ENCODE assay signal across 1 cellular context in genomic region chr2:74429487-74430451, GRCh38.
TF ChIP-seq lines count a peak whose summit lies in the region.

No MANE protein-coding gene starts in this region.

TF ChIP-seq in HepG2, 621 proteins besides CTCF, POLR2A, EP300 and RAD21 (continued from another document and continues in another):
- TF ChIP-seq, protein P1, sequence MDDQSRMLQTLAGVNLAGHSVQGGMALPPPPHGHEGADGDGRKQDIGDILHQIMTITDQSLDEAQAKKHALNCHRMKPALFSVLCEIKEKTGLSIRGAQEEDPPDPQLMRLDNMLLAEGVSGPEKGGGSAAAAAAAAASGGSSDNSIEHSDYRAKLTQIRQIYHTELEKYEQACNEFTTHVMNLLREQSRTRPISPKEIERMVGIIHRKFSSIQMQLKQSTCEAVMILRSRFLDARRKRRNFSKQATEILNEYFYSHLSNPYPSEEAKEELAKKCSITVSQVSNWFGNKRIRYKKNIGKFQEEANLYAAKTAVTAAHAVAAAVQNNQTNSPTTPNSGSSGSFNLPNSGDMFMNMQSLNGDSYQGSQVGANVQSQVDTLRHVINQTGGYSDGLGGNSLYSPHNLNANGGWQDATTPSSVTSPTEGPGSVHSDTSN (CRISPR knock-in tag; IDR thresholded peaks at IDR 0.05; ENCODE audit: borderline replicate concordance) = no peak
- TF ChIP-seq HOXA3 (CRISPR knock-in tag; IDR thresholded peaks at IDR 0.05) (peak; percentile 44; the same call in 1 of the 2 replicates), ELF3 (CRISPR knock-in tag; IDR thresholded peaks at IDR 0.05) (peak; percentile 55; the same call in 1 of the 2 replicates), NR2F1 (CRISPR knock-in tag; IDR thresholded peaks at IDR 0.05) (peak in 1 of 2 experiments; percentile 90; a peak in 2 of 4 replicates), GRHL1 (CRISPR knock-in tag; conservative IDR thresholded peaks at IDR 0.05) (no peak), PHF5A (CRISPR knock-in tag; IDR thresholded peaks at IDR 0.05; ENCODE audit: low read depth, unreplicated experiment) (peak; percentile 85), KDM2A (CRISPR knock-in tag; IDR thresholded peaks at IDR 0.05; ENCODE audit: borderline replicate concordance, low read depth) (peak; percentile 71; the same call in 1 of the 2 replicates), SNAPC2 (CRISPR knock-in tag; IDR thresholded peaks at IDR 0.05) (no peak; the same call in 1 of the 2 replicates), DNMT1 (CRISPR knock-in tag; IDR thresholded peaks at IDR 0.05) (peak; percentile 92; the same call in 1 of the 2 replicates), IKZF4 (CRISPR knock-in tag; IDR thresholded peaks at IDR 0.05; ENCODE audit: borderline replicate concordance, low read depth, not compliant biosample characterization) (peak; percentile 21), U2AF1 (optimal IDR thresholded peaks at IDR 0.05; ENCODE audit: low read depth, low read length) (no peak), TOE1 (CRISPR knock-in tag; IDR thresholded peaks at IDR 0.05) (no peak), ESRRA (CRISPR knock-in tag; IDR thresholded peaks at IDR 0.05; ENCODE audit: low read depth) (peak; percentile 37; the same call in 1 of the 2 replicates), GPN1 (CRISPR knock-in tag; IDR thresholded peaks at IDR 0.05; ENCODE audit: borderline replicate concordance) (no peak), ZNF543 (CRISPR knock-in tag; IDR thresholded peaks at IDR 0.05) (peak; percentile 91), CHD4 (IDR thresholded peaks at IDR 0.05; ENCODE audit: borderline replicate concordance, low read length) (peak; percentile 97; the same call in 1 of the 2 replicates), PRDM4 (CRISPR knock-in tag; IDR thresholded peaks at IDR 0.05; ENCODE audit: borderline replicate concordance) (no peak), HHEX (CRISPR knock-in tag; IDR thresholded peaks at IDR 0.05) (peak; percentile 48; the same call in 1 of the 2 replicates), ZMYM4 (CRISPR knock-in tag; IDR thresholded peaks at IDR 0.05) (peak; percentile 66; the same call in 1 of the 2 replicates), HDAC1 (CRISPR knock-in tag; IDR thresholded peaks at IDR 0.05) (peak; percentile 93), TBX2 (CRISPR knock-in tag; IDR thresholded peaks at IDR 0.05; ENCODE audit: borderline replicate concordance) (peak; percentile 89), FOSL2 (CRISPR knock-in tag; IDR thresholded peaks at IDR 0.05) (peak; percentile 43; the same call in 1 of the 2 replicates), KDM5B (CRISPR knock-in tag; IDR thresholded peaks at IDR 0.05; ENCODE audit: borderline replicate concordance) (peak; percentile 71; the same call in 1 of the 2 replicates), CHD2 (IDR thresholded peaks at IDR 0.05; ENCODE audit: low read depth, low read length) (no peak), ZNF558 (CRISPR knock-in tag; IDR thresholded peaks at IDR 0.05; ENCODE audit: borderline replicate concordance) (no peak), MIXL1 (CRISPR knock-in tag; IDR thresholded peaks at IDR 0.05) (no peak), NRL (CRISPR knock-in tag; IDR thresholded peaks at IDR 0.05; ENCODE audit: borderline replicate concordance) (peak; percentile 71; the same call in 1 of the 2 replicates)
- TF ChIP-seq, protein P2, sequence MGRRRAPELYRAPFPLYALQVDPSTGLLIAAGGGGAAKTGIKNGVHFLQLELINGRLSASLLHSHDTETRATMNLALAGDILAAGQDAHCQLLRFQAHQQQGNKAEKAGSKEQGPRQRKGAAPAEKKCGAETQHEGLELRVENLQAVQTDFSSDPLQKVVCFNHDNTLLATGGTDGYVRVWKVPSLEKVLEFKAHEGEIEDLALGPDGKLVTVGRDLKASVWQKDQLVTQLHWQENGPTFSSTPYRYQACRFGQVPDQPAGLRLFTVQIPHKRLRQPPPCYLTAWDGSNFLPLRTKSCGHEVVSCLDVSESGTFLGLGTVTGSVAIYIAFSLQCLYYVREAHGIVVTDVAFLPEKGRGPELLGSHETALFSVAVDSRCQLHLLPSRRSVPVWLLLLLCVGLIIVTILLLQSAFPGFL (CRISPR knock-in tag; IDR thresholded peaks at IDR 0.05) = no peak
- TF ChIP-seq, protein P3, sequence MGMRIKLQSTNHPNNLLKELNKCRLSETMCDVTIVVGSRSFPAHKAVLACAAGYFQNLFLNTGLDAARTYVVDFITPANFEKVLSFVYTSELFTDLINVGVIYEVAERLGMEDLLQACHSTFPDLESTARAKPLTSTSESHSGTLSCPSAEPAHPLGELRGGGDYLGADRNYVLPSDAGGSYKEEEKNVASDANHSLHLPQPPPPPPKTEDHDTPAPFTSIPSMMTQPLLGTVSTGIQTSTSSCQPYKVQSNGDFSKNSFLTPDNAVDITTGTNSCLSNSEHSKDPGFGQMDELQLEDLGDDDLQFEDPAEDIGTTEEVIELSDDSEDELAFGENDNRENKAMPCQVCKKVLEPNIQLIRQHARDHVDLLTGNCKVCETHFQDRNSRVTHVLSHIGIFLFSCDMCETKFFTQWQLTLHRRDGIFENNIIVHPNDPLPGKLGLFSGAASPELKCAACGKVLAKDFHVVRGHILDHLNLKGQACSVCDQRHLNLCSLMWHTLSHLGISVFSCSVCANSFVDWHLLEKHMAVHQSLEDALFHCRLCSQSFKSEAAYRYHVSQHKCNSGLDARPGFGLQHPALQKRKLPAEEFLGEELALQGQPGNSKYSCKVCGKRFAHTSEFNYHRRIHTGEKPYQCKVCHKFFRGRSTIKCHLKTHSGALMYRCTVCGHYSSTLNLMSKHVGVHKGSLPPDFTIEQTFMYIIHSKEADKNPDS (CRISPR knock-in tag; IDR thresholded peaks at IDR 0.05) = 0 out of 2 replicates have a peak, but pooled peaks have one; percentile 63
- TF ChIP-seq, protein P4, sequence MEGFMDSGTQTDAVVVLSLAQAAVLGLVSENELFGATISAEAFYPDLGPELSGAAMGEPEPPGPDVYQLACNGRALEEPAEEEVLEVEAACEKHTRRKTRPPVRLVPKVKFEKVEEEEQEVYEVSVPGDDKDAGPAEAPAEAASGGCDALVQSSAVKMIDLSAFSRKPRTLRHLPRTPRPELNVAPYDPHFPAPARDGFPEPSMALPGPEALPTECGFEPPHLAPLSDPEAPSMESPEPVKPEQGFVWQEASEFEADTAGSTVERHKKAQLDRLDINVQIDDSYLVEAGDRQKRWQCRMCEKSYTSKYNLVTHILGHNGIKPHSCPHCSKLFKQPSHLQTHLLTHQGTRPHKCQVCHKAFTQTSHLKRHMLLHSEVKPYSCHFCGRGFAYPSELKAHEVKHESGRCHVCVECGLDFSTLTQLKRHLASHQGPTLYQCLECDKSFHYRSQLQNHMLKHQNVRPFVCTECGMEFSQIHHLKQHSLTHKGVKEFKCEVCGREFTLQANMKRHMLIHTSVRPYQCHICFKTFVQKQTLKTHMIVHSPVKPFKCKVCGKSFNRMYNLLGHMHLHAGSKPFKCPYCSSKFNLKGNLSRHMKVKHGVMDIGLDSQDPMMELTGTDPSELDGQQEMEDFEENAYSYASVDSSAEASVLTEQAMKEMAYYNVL (CRISPR knock-in tag; IDR thresholded peaks at IDR 0.05; ENCODE audit: borderline replicate concordance) = peak; percentile 47; the same call in 1 of the 2 replicates
- TF ChIP-seq, protein P5, sequence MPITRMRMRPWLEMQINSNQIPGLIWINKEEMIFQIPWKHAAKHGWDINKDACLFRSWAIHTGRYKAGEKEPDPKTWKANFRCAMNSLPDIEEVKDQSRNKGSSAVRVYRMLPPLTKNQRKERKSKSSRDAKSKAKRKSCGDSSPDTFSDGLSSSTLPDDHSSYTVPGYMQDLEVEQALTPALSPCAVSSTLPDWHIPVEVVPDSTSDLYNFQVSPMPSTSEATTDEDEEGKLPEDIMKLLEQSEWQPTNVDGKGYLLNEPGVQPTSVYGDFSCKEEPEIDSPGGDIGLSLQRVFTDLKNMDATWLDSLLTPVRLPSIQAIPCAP (CRISPR knock-in tag; IDR thresholded peaks at IDR 0.05; ENCODE audit: low read depth) = no peak
- TF ChIP-seq, protein P6, sequence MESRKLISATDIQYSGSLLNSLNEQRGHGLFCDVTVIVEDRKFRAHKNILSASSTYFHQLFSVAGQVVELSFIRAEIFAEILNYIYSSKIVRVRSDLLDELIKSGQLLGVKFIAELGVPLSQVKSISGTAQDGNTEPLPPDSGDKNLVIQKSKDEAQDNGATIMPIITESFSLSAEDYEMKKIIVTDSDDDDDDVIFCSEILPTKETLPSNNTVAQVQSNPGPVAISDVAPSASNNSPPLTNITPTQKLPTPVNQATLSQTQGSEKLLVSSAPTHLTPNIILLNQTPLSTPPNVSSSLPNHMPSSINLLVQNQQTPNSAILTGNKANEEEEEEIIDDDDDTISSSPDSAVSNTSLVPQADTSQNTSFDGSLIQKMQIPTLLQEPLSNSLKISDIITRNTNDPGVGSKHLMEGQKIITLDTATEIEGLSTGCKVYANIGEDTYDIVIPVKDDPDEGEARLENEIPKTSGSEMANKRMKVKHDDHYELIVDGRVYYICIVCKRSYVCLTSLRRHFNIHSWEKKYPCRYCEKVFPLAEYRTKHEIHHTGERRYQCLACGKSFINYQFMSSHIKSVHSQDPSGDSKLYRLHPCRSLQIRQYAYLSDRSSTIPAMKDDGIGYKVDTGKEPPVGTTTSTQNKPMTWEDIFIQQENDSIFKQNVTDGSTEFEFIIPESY (CRISPR knock-in tag; IDR thresholded peaks at IDR 0.05) = peak; percentile 6
- TF ChIP-seq, protein P7, sequence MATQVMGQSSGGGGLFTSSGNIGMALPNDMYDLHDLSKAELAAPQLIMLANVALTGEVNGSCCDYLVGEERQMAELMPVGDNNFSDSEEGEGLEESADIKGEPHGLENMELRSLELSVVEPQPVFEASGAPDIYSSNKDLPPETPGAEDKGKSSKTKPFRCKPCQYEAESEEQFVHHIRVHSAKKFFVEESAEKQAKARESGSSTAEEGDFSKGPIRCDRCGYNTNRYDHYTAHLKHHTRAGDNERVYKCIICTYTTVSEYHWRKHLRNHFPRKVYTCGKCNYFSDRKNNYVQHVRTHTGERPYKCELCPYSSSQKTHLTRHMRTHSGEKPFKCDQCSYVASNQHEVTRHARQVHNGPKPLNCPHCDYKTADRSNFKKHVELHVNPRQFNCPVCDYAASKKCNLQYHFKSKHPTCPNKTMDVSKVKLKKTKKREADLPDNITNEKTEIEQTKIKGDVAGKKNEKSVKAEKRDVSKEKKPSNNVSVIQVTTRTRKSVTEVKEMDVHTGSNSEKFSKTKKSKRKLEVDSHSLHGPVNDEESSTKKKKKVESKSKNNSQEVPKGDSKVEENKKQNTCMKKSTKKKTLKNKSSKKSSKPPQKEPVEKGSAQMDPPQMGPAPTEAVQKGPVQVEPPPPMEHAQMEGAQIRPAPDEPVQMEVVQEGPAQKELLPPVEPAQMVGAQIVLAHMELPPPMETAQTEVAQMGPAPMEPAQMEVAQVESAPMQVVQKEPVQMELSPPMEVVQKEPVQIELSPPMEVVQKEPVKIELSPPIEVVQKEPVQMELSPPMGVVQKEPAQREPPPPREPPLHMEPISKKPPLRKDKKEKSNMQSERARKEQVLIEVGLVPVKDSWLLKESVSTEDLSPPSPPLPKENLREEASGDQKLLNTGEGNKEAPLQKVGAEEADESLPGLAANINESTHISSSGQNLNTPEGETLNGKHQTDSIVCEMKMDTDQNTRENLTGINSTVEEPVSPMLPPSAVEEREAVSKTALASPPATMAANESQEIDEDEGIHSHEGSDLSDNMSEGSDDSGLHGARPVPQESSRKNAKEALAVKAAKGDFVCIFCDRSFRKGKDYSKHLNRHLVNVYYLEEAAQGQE (IDR thresholded peaks at IDR 0.05; ENCODE audit: borderline replicate concordance in 1 of 2, low read depth in 1 of 2, low read length in 2 of 2) = peak in 1 of 2 experiments; percentile 66; a peak in 2 of 4 replicates
